Comparison of ENCODE assay signal across 10 cellular contexts in genomic region chr10:14958872-14959220, GRCh38. TPM values are rescaled to one million over a fixed set of nuclear protein-coding genes. Genes with fewer than 3 reads are reported as not detected.
DNase-seq lines count a peak whose midpoint lies in the region; ATAC-seq and TF ChIP-seq lines count a peak whose summit lies in the region.
"Had no signal": no experiment of that assay in that cellular context is flagged by ENCODE, and none has a peak within 500 bp of the region (broad histone marks: within the 10 kb centered on the region; RNA-seq: fewer than 3 reads in every experiment).

No MANE protein-coding gene starts in this region.

- H3K27ac ChIP-seq in left ventricle myocardium inferior (replicated peaks): peak overlapping the region; percentile 98

- H3K36me3 ChIP-seq in left ventricle myocardium inferior: no peaks in the 10 kb centered on the region
- H3K36me3 ChIP-seq in mucosa of descending colon (ENCODE audit: low read depth): no peaks in the 10 kb centered on the region

- no peaks in the 10 kb centered on the region for H3K27me3 ChIP-seq in left ventricle myocardium inferior (ENCODE audit: low read depth)

- DNase-seq in left ventricle myocardium inferior (no peak), Right ventricle myocardium superior (no peak), cardiac fibroblast (ENCODE audit: low read depth in 2 of 2) (no peak), mucosa of descending colon (no peak)

- peaks cover 31% of the 10 kb centered on the region for H3K4me1 ChIP-seq in left ventricle myocardium inferior
- peaks cover 5% of the 10 kb centered on the region for H3K4me1 ChIP-seq in mucosa of descending colon (ENCODE audit: low read depth)

- no peak for TF ChIP-seq CTCF in left ventricle myocardium inferior (IDR thresholded peaks at IDR 0.05; ENCODE audit: borderline replicate concordance)
- no peak for TF ChIP-seq CTCF in cardiac fibroblast (IDR thresholded peaks at IDR 0.05; ENCODE audit: low read depth, low read length)
- no peak for TF ChIP-seq CTCF in mucosa of descending colon (IDR thresholded peaks at IDR 0.05)

- peak overlapping the region; percentile 84 for H3K4me3 ChIP-seq in left ventricle myocardium inferior
- peak overlapping the region; percentile 71 to 77 for H3K4me3 ChIP-seq in cardiac fibroblast (replicated peaks in 1 of 2; ENCODE audit: low read depth in 2 of 2, low read length in 2 of 2)
- peak overlapping the region; percentile 46 for H3K4me3 ChIP-seq in mucosa of descending colon

- intact Hi-C loops in left ventricle myocardium inferior (cut with micrococcal nuclease) (no loop called here), Right ventricle myocardium superior (cut with DNase I) (loop anchor here (10.0 kb wide), 1 partner anchor 136 kb away; the partner anchor contains the start of gene RPP38), mucosa of descending colon (cut with DNase I, micrococcal nuclease) (loop anchor here in 1 of 2 donors (10.0 kb wide), 1 partner anchor 146 kb away; no protein-coding TSS in a partner anchor)

- ATAC-seq in Right ventricle myocardium superior (ENCODE audit: poor library complexity) (no peak), mucosa of descending colon (no peak), GM19035 (IDR thresholded peaks at IDR 0.05; ENCODE audit: unreplicated experiment) (no peak), HG03095 (IDR thresholded peaks at IDR 0.05; ENCODE audit: unreplicated experiment) (no peak), GM19328 (IDR thresholded peaks at IDR 0.05; ENCODE audit: unreplicated experiment) (no peak), HG03565 (IDR thresholded peaks at IDR 0.05; ENCODE audit: unreplicated experiment) (no peak)

- H3K9me3 ChIP-seq in left ventricle myocardium inferior (replicated peaks) (no peaks in the 10 kb centered on the region), mucosa of descending colon (no peaks in the 10 kb centered on the region)

RNA-seq across cellular contexts. Expression of gene MEIG1, which starts 0.3 kb away (rescaled TPM):
- total RNA-seq in left ventricle myocardium inferior: not detected
- total RNA-seq in Right ventricle myocardium superior: not detected
- not detected for total RNA-seq in mucosa of descending colon
- total RNA-seq: frontal cortex, M059J had no signal

RNA-seq across cellular contexts. Expression of gene DCLRE1C, which starts 5.0 kb away (rescaled TPM):
- 3.0 TPM for total RNA-seq in left ventricle myocardium inferior
- 2.2 TPM for total RNA-seq in Right ventricle myocardium superior
- total RNA-seq in mucosa of descending colon: 10 to 100 TPM; 10.2 to 15.6 (median 12.4) TPM
